Comparison of ENCODE assay signal across 25 cellular contexts in the genomic region with DNA sequence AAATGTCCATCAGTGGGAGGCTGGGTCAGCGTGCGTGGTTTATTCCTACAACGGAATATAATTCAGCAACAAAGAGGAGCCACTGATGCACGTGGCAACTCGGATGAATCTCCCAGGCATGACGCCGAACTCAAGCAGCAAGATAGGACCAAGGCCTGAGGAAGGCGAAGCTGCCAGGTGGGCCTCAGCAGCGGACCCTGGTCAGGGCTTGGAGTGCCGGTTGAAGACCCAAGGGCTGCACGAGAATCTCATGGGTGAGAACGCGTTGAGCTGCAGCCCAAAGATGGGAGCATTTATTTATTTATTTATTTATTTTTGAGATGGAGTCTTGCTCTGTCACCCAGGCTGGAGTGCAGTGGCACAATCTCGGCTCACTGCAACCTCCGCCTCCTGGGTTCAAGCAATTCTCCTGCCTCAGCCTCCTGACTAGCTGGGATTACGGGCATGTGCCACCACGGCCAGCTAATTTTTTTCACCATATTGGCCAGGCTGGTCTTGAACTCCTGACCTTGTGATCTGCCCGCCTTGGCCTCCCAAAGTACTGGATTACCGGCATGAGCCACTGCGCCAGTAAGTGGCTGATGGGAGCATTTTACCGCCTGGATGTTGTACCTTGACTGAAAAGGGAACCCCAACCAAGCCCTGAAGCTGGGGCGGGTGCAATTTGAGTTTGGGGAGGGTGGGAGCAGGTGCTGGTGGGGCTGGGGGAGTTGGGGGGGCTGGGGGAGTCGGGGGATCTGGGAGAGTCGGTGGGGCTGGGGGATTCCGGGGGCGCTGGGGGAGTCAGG. TPM values are rescaled to one million over a fixed set of nuclear protein-coding genes. Genes with fewer than 3 reads are reported as not detected.
"Had no signal": no experiment of that assay in that cellular context is flagged by ENCODE, and none has a peak within 500 bp of the region (broad histone marks: within the 10 kb centered on the region; RNA-seq: fewer than 3 reads in every experiment).

No MANE protein-coding gene starts in this region.

- H3K4me2 ChIP-seq: smooth muscle cell had no signal

- ATAC-seq: left colon; left lung; lower lobe of right lung; naive thymus-derived CD8-positive, alpha-beta T cell; right lobe of liver; stimulated activated naive B cell treated with anti-CD40 and anti-IgM and Interleukin-4, amounts not matched to agents 10 μg/mL and 1 μg/mL and 100 μg/mL, for 72 hours; stimulated activated naive CD8-positive, alpha-beta T cell treated with anti-CD3 and anti-CD28 coated beads, Interleukin-15, Interleukin-2, amounts not matched to agents 100 U/mL and 50 U/mL, for 24 hours; upper lobe of right lung had no signal

- DNase-seq: hippocampal formation; kidney glomerular epithelial cell; left colon; left lung; lower lobe of right lung; mammary epithelial cell; mesenchymal stem cell; ovary; right lobe of liver; stimulated activated CD4-positive, alpha-beta T cell treated with anti-CD3 and anti-CD28 coated beads, Interleukin-12 subunit alpha, Interleukin-12 subunit beta, amount 100 ng/mL, for 4 hours; stimulated activated CD4-positive, alpha-beta T cell treated with anti-CD3 and anti-CD28 coated beads, Interleukin-15, amount 100 ng/mL, for 24 hours; stimulated activated CD4-positive, alpha-beta T cell treated with anti-CD3 and anti-CD28 coated beads, Interleukin-2, amount 100 ng/mL, for 24 hours; stimulated activated CD4-positive, alpha-beta T cell treated with anti-CD3 and anti-CD28 coated beads, Interleukin-4, amount 100 ng/mL, for 1 hour; stimulated activated naive B cell treated with anti-CD40 and anti-IgM and Interleukin-4, amounts not matched to agents 10 μg/mL and 1 μg/mL and 100 μg/mL, for 72 hours; stimulated activated naive CD8-positive, alpha-beta T cell treated with anti-CD3 and anti-CD28 coated beads, Interleukin-15, Interleukin-2, amounts not matched to agents 100 U/mL and 50 U/mL, for 24 hours; stomach; testis; thyroid gland; transverse colon; upper lobe of right lung had no signal

- FAIRE-seq: keratinocyte, urothelium cell line had no signal

- H3K27me3 ChIP-seq: left lung, ovary, right atrium auricular region, right lobe of liver, stomach, testis, thyroid gland, transverse colon, upper lobe of right lung had no signal

- H3K4me3 ChIP-seq: left lung, lower lobe of right lung, ovary, right atrium auricular region, right lobe of liver, smooth muscle cell, stomach, testis, thyroid gland, transverse colon, upper lobe of right lung had no signal

- H3K4me1 ChIP-seq: right lobe of liver, testis had no signal

- H3K27ac ChIP-seq: left lung, lower lobe of right lung, ovary, right atrium auricular region, right lobe of liver, stomach, testis, thyroid gland, transverse colon, upper lobe of right lung had no signal

- H3K36me3 ChIP-seq: left lung, lower lobe of right lung, ovary, right atrium auricular region, right lobe of liver, stomach, thyroid gland, transverse colon, upper lobe of right lung had no signal

- H3K9me3 ChIP-seq: left lung, lower lobe of right lung, ovary, right lobe of liver, stomach, testis, thyroid gland, transverse colon, upper lobe of right lung had no signal

RNA-seq across cellular contexts. Expression of a gene that starts 18.1 kb away (rescaled TPM):
- total RNA-seq: naive thymus-derived CD8-positive, alpha-beta T cell had no signal
- polyA plus RNA-seq: naive thymus-derived CD8-positive, alpha-beta T cell had no signal
